23 cellular contexts compared by ENCODE assay signal in the genomic region with DNA sequence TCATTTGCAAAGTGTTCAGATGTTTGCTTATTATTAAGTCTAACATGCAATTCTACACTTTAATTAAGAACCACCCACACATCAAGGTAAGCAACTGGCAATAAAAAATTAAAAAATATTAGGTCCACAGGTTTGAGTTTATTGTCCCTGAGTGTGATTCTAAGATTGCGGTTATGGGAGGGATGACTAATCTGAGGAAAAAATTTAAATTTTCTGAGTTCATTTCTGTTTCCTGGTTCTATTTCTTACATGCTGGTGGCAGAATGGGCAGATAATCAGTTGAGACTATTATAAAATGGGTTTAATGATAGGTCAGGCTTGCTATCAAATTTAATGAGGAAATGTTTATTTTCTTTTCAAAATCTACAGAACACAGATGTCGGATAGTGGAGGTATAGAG.
DNase-seq lines count a peak whose midpoint lies in the region; ATAC-seq, FAIRE-seq and TF ChIP-seq lines count a peak whose summit lies in the region.
"Had no signal": no experiment of that assay in that cellular context is flagged by ENCODE, and none has a peak within 500 bp of the region (broad histone marks: within the 10 kb centered on the region; RNA-seq: fewer than 3 reads in every experiment).

No MANE protein-coding gene starts in this region.

- peaks cover 8% of the 10 kb centered on the region; the same call in 1 of the 2 replicates for H3K4me1 ChIP-seq in PC-3 (ENCODE audit: insufficient read depth, low read length)
- no peaks in the 10 kb centered on the region for H3K4me1 ChIP-seq in endothelial cell of umbilical vein (ENCODE audit: control insufficient read depth, extremely low read depth, insufficient read depth, low read length)
- no peaks in the 10 kb centered on the region for H3K4me1 ChIP-seq in ascending aorta
- H3K4me1 ChIP-seq: A549; BE2C; BLaER1 treated with 17β-estradiol and CSF1 and Interleukin-3, amounts not matched to agents 10 nM and 100 nM had no signal

- H3K27me3 ChIP-seq in PC-3 (ENCODE audit: low read length): no peaks in the 10 kb centered on the region
- H3K27me3 ChIP-seq in endothelial cell of umbilical vein (ENCODE audit: control insufficient read depth in 2 of 2, insufficient read depth in 2 of 2, low read length in 2 of 2): no peaks in the 10 kb centered on the region
- H3K27me3 ChIP-seq in ascending aorta: no peaks in the 10 kb centered on the region
- H3K27me3 ChIP-seq: BE2C; BLaER1 treated with 17β-estradiol and CSF1 and Interleukin-3, amounts not matched to agents 10 nM and 100 nM had no signal

- dilution Hi-C loops in endothelial cell of umbilical vein (cut with MboI; ENCODE audit: extremely low pct_ligation_motif_present, low sequenced_read_pairs): no loop called here

- POLR2A ChIA-PET in PC-3 (lab: Charles Lee; ENCODE audit: unreplicated experiment) (interaction anchor here (0.7 kb wide), 1 partner anchor 290 kb away, joined by 3 read pairs; no protein-coding TSS in a partner anchor), endothelial cell of umbilical vein (lab: Charles Lee) (no interaction called here)

- intact Hi-C loops in PC-3 (cut with micrococcal nuclease) (no loop called here), endothelial cell of umbilical vein (cut with micrococcal nuclease) (no loop called here), ascending aorta (cut with DNase I) (no loop called here)

- CTCF ChIA-PET in PC-3 (lab: Charles Lee): no interaction called here
- CTCF ChIA-PET in endothelial cell of umbilical vein (lab: Charles Lee): interaction anchor here (0.9 kb wide), 1 partner anchor 212 kb away, joined by 3 read pairs; no protein-coding TSS in a partner anchor

- H3K9me3 ChIP-seq in PC-3 (ENCODE audit: low read length) (no peaks in the 10 kb centered on the region), endothelial cell of umbilical vein (replicated peaks; ENCODE audit: control insufficient read depth, insufficient read depth, low read length) (no peaks in the 10 kb centered on the region), ascending aorta (no peaks in the 10 kb centered on the region)
- H3K9me3 ChIP-seq: A549; BE2C; BLaER1 treated with 17β-estradiol and CSF1 and Interleukin-3, amounts not matched to agents 10 nM and 100 nM had no signal

- H2AFZ ChIP-seq in PC-3 (ENCODE audit: low read length): no peak overlapping the region
- no peak overlapping the region for H2AFZ ChIP-seq in endothelial cell of umbilical vein (ENCODE audit: low read depth, low read length)
- H2AFZ ChIP-seq: GM23248 had no signal

- no peak for TF ChIP-seq CTCF in PC-3 (conservative IDR thresholded peaks at IDR 0.05; ENCODE audit: low read depth, low read length)
- no peak for TF ChIP-seq CTCF in endothelial cell of umbilical vein (IDR thresholded peaks at IDR 0.05; ENCODE audit: extremely low read depth in 1 of 2, insufficient read depth in 1 of 2, low read depth in 1 of 2, low read length in 2 of 2)
- TF ChIP-seq CTCF in ascending aorta (IDR thresholded peaks at IDR 0.05): no peak

- H3K9me2 ChIP-seq in PC-3 (replicated peaks; ENCODE audit: low read length): no peaks in the 10 kb centered on the region

- peak; percentile 46 for DNase-seq in M059J (ENCODE audit: low read depth)
- DNase-seq in PC-3: peak; percentile 26
- DNase-seq in endothelial cell of umbilical vein (ENCODE audit: low read depth, low spot score): peak; percentile 6
- DNase-seq in islet precursor cell: no peak
- DNase-seq in ascending aorta (ENCODE audit: low spot score in 2 of 2): no peak
- DNase-seq: 8988T; ACHN; AML-193; BE2C; CD4-positive, alpha-beta T cell; CD8-positive, alpha-beta memory T cell; DMS 273 treated with DMSO at 0.1 percent for 48 hours; DMS79; EL; GDM1; GM23248; H7; HCEC 1CT had no signal

- BruUV-seq in PC-3 (replicated peaks; lab: Mats Ljungman, UMichigan) (no TSS peak), endothelial cell of umbilical vein (replicated peaks; lab: Mats Ljungman, UMichigan) (no TSS peak)

- H3K4me3 ChIP-seq in PC-3 (ENCODE audit: low read length) (no peak overlapping the region), endothelial cell of umbilical vein (replicated peaks in 1 of 3; ENCODE audit: insufficient read depth in 1 of 3, low read depth in 1 of 3, low read length in 3 of 3) (no peak overlapping the region), ascending aorta (no peak overlapping the region)
- H3K4me3 ChIP-seq: A549; BLaER1 treated with 17β-estradiol and CSF1 and Interleukin-3, amounts not matched to agents 10 nM and 100 nM; GM23248 had no signal

- ATAC-seq in PC-3 (no peak), GM18498 (IDR thresholded peaks at IDR 0.05; ENCODE audit: unreplicated experiment) (no peak)
- ATAC-seq: A549 had no signal

- H3K36me3 ChIP-seq in PC-3 (ENCODE audit: low read depth, low read length): no peaks in the 10 kb centered on the region
- H3K36me3 ChIP-seq in endothelial cell of umbilical vein (ENCODE audit: control insufficient read depth in 2 of 2, extremely low read depth in 1 of 2, insufficient read depth in 2 of 2, low read length in 2 of 2): no peaks in the 10 kb centered on the region
- no peaks in the 10 kb centered on the region for H3K36me3 ChIP-seq in ascending aorta
- H3K36me3 ChIP-seq: BE2C; BLaER1 treated with 17β-estradiol and CSF1 and Interleukin-3, amounts not matched to agents 10 nM and 100 nM had no signal

- H3K27ac ChIP-seq in PC-3 (ENCODE audit: low read length): no peak overlapping the region
- no peak overlapping the region for H3K27ac ChIP-seq in endothelial cell of umbilical vein (ENCODE audit: insufficient read depth, low read depth, low read length)
- H3K27ac ChIP-seq in ascending aorta: no peak overlapping the region
- H3K27ac ChIP-seq: A549; BLaER1 treated with 17β-estradiol and CSF1 and Interleukin-3, amounts not matched to agents 10 nM and 100 nM; GM23248 had no signal

- no peaks in the 10 kb centered on the region for H3F3A ChIP-seq in PC-3 (ENCODE audit: low read length, unreplicated experiment)

- no peaks in the 10 kb centered on the region for H4K20me1 ChIP-seq in PC-3 (ENCODE audit: low read length)
- no peaks in the 10 kb centered on the region for H4K20me1 ChIP-seq in endothelial cell of umbilical vein (replicated peaks; ENCODE audit: control insufficient read depth, extremely low read depth, insufficient read depth, low read length)
- H4K20me1 ChIP-seq: BLaER1 treated with 17β-estradiol and CSF1 and Interleukin-3, amounts not matched to agents 10 nM and 100 nM had no signal

- TF ChIP-seq POLR2A in endothelial cell of umbilical vein (IDR thresholded peaks at IDR 0.05; ENCODE audit: low read depth, low read length): no peak

- H3K4me2 ChIP-seq in PC-3 (ENCODE audit: low read length) (no peak overlapping the region), endothelial cell of umbilical vein (ENCODE audit: insufficient read depth, low read length) (no peak overlapping the region)
- H3K4me2 ChIP-seq: A549; BLaER1 treated with 17β-estradiol and CSF1 and Interleukin-3, amounts not matched to agents 10 nM and 100 nM had no signal

- no peak for FAIRE-seq in endothelial cell of umbilical vein (lab: Jason Lieb, UNC)
- FAIRE-seq: A549, D721Med, H1 had no signal

- no peaks in the 10 kb centered on the region for H3K79me2 ChIP-seq in PC-3 (ENCODE audit: low read length)
- no peaks in the 10 kb centered on the region for H3K79me2 ChIP-seq in endothelial cell of umbilical vein (ENCODE audit: control insufficient read depth, insufficient read depth, low read length)

- no peaks in the 10 kb centered on the region for H3K9me1 ChIP-seq in endothelial cell of umbilical vein (replicated peaks; ENCODE audit: control insufficient read depth, extremely low read depth, insufficient read depth, low read length)

- H3K9ac ChIP-seq in PC-3 (ENCODE audit: low read length) (no peak overlapping the region), endothelial cell of umbilical vein (replicated peaks; ENCODE audit: extremely low read depth, insufficient read depth, low read length) (no peak overlapping the region)
- H3K9ac ChIP-seq: BLaER1 treated with 17β-estradiol and CSF1 and Interleukin-3, amounts not matched to agents 10 nM and 100 nM; GM23248 had no signal

TF ChIP-seq in endothelial cell of umbilical vein, 7 proteins besides CTCF, POLR2A, EP300 and RAD21:
- TF ChIP-seq FOS (IDR thresholded peaks at IDR 0.05; ENCODE audit: borderline replicate concordance, insufficient read depth, low read length) (peak; percentile 13), GATA2 (IDR thresholded peaks at IDR 0.05; ENCODE audit: insufficient read depth, insufficient read length, low read depth, low read length) (no peak)

Comparison
In these comparisons a context has a peak if more than half of its experiments do, and no peak if none do; other contexts are left out.
1. DNase-seq: peak in M059J (single experiment), PC-3 (single experiment) and endothelial cell of umbilical vein (single experiment); none in islet precursor cell (single experiment) and ascending aorta (0 of 2).